ENCODE assay signal across 21 cellular contexts in genomic region chr15:59531066-59531465, GRCh38.
"Had no signal": no experiment of that assay in that cellular context is flagged by ENCODE, and none has a peak within 500 bp of the region (broad histone marks: within the 10 kb centered on the region; RNA-seq: fewer than 3 reads in every experiment).

No MANE protein-coding gene starts in this region.

- H3K36me3 ChIP-seq: gastrocnemius medialis, heart right ventricle, left lung, pancreas, tibial nerve had no signal

- ATAC-seq: activated CD8-positive, alpha-beta T cell treated with anti-CD3 and anti-CD28 coated beads for 36 hours; activated T-cell treated with anti-CD3 and anti-CD28 coated beads, Interleukin-2, amount 50 U/mL, for 4 hours; body of pancreas; gastrocnemius medialis; heart right ventricle; left lung; naive thymus-derived CD4-positive, alpha-beta T cell; pancreas; stimulated activated naive B cell treated with anti-CD40 and anti-IgM and Interleukin-4, amounts not matched to agents 10 μg/mL and 1 μg/mL and 100 μg/mL, for 72 hours; T-helper 17 cell; WTC11 had no signal

- H3K9me3 ChIP-seq: body of pancreas, gastrocnemius medialis, heart right ventricle, left lung, pancreas, tibial nerve had no signal

- H3K27me3 ChIP-seq: body of pancreas, pancreas, tibial nerve had no signal

- DNase-seq: activated CD4-positive, alpha-beta T cell treated with anti-CD3 and anti-CD28 coated beads for 4 hours; activated CD8-positive, alpha-beta T cell treated with anti-CD3 and anti-CD28 coated beads for 36 hours; activated gamma-delta T cell; activated T-cell treated with anti-CD3 and anti-CD28 coated beads, Interleukin-2, amount 50 U/mL, for 4 hours; amygdala; body of pancreas; caudate nucleus; gastrocnemius medialis; heart right ventricle; left lung; mammary epithelial cell; naive thymus-derived CD4-positive, alpha-beta T cell; pancreas; stimulated activated naive B cell treated with anti-CD40 and anti-IgM and Interleukin-4, amounts not matched to agents 10 μg/mL and 1 μg/mL and 100 μg/mL, for 72 hours; substantia nigra; T-helper 17 cell had no signal

- H3K4me1 ChIP-seq: gastrocnemius medialis had no signal

- H3K4me3 ChIP-seq: body of pancreas, gastrocnemius medialis, heart right ventricle, left lung, pancreas, tibial nerve had no signal

- H3K27ac ChIP-seq: body of pancreas, gastrocnemius medialis, heart right ventricle, left lung, pancreas, tibial nerve had no signal

- FAIRE-seq: colon, islet of Langerhans, pancreas, TTC549 had no signal
